In genomic region chr12:110004598-110004997, GRCh38 we compare ENCODE assay signal across 10 cellular contexts. TPM values are rescaled to one million over a fixed set of nuclear protein-coding genes. Genes with fewer than 3 reads are reported as not detected.
DNase-seq lines count a peak whose midpoint lies in the region; ATAC-seq and TF ChIP-seq lines count a peak whose summit lies in the region.
"Had no signal": no experiment of that assay in that cellular context is flagged by ENCODE, and none has a peak within 500 bp of the region (broad histone marks: within the 10 kb centered on the region; RNA-seq: fewer than 3 reads in every experiment).

No MANE protein-coding gene starts in this region.

- ATAC-seq in activated T-cell treated with anti-CD3 and anti-CD28 coated beads, Interleukin-2, amount 50 U/mL, for 72 hours (replicated peaks in 1 of 2): peak; percentile 59 to 69
- ATAC-seq in HG02588 (IDR thresholded peaks at IDR 0.05; ENCODE audit: unreplicated experiment) (peak; percentile 53), HG02938 (IDR thresholded peaks at IDR 0.05; ENCODE audit: unreplicated experiment) (no peak)

- peaks cover 18% of the 10 kb centered on the region for H3K36me3 ChIP-seq in GM23248 (ENCODE audit: low read depth)

- no peak for DNase-seq in activated T-cell treated with anti-CD3 and anti-CD28 coated beads, Interleukin-2, amount 50 U/mL, for 72 hours
- no peak for DNase-seq in activated T-cell treated with anti-CD3 and anti-CD28 coated beads for 4 hours
- no peak for DNase-seq in RWPE1 (ENCODE audit: low spot score)
- no peak for DNase-seq in GM23248
- DNase-seq in NCI-H446 treated with DMSO at 0.1 percent for 48 hours (lab: John Stamatoyannopoulos, UW): no peak
- DNase-seq: activated gamma-delta T cell treated with Interleukin-2 at 50 U/mL for 16 hours had no signal

- H3K27ac ChIP-seq in RWPE1 (peak overlapping the region; percentile 35; the same call in 1 of the 2 replicates), GM23248 (no peak overlapping the region)
- H3K27ac ChIP-seq: parathyroid adenoma had no signal

- no peaks in the 10 kb centered on the region for H3K27me3 Mint-ChIP-seq in activated T-cell treated with anti-CD3 and anti-CD28 coated beads, Interleukin-2, amount 50 U/mL, for 72 hours (ENCODE audit: low read depth)
- H3K27me3 Mint-ChIP-seq in stimulated activated naive CD8-positive, alpha-beta T cell treated with anti-CD3 and anti-CD28 coated beads, Interleukin-15, Interleukin-2, amounts not matched to agents 100 ng/mL and 50 ng/mL, for 24 hours: no peaks in the 10 kb centered on the region

- 84 to 87% methylated on average over 4 of the region's 4 CpGs for WGBS in GM23248 (ENCODE audit: low coverage in 1 of 2, low lambda C conversion rate in 2 of 2, missing lambda C conversion rate in 2 of 2), 2 experiments

- POLR2A ChIA-PET in RWPE1 (lab: Yijun Ruan, JAX; ENCODE audit: low non-redundant PET): no interaction called here

- H3K9me2 ChIP-seq in GM23248 (ENCODE audit: insufficient read depth): no peaks in the 10 kb centered on the region

- no peaks in the 10 kb centered on the region for H3K27me3 ChIP-seq in GM23248 (replicated peaks; ENCODE audit: insufficient read depth)

- no peak overlapping the region for H2AFZ ChIP-seq in GM23248
- H2AFZ ChIP-seq: parathyroid adenoma had no signal

- CTCF ChIA-PET in RWPE1 (lab: Yijun Ruan, JAX): interaction anchor here (0.6 kb wide), 1 partner anchor 35 kb away, joined by 3 read pairs; no protein-coding TSS in a partner anchor

- in situ Hi-C loops in GM23248 (cut with MboI): no loop called here

- no peaks in the 10 kb centered on the region for H3K9me3 ChIP-seq in GM23248 (ENCODE audit: low read depth)

- H3K36me3 Mint-ChIP-seq in activated T-cell treated with anti-CD3 and anti-CD28 coated beads, Interleukin-2, amount 50 U/mL, for 72 hours (ENCODE audit: insufficient read depth in 2 of 2): peaks cover 12 to 18% of the 10 kb centered on the region in 2 donors
- peaks cover 17% of the 10 kb centered on the region for H3K36me3 Mint-ChIP-seq in stimulated activated naive CD8-positive, alpha-beta T cell treated with anti-CD3 and anti-CD28 coated beads, Interleukin-15, Interleukin-2, amounts not matched to agents 100 ng/mL and 50 ng/mL, for 24 hours (ENCODE audit: low read depth)

- no peak overlapping the region for H3K27ac Mint-ChIP-seq in activated T-cell treated with anti-CD3 and anti-CD28 coated beads, Interleukin-2, amount 50 U/mL, for 72 hours
- no peak overlapping the region for H3K27ac Mint-ChIP-seq in stimulated activated naive CD8-positive, alpha-beta T cell treated with anti-CD3 and anti-CD28 coated beads, Interleukin-15, Interleukin-2, amounts not matched to agents 100 ng/mL and 50 ng/mL, for 24 hours

- peaks cover 85% of the 10 kb centered on the region for H3K79me2 ChIP-seq in GM23248 (ENCODE audit: insufficient read depth)

- peaks cover 95% of the 10 kb centered on the region for H3K4me1 Mint-ChIP-seq in activated T-cell treated with anti-CD3 and anti-CD28 coated beads, Interleukin-2, amount 50 U/mL, for 72 hours (ENCODE audit: low read depth)
- peaks cover 86% of the 10 kb centered on the region for H3K4me1 Mint-ChIP-seq in stimulated activated naive CD8-positive, alpha-beta T cell treated with anti-CD3 and anti-CD28 coated beads, Interleukin-15, Interleukin-2, amounts not matched to agents 100 ng/mL and 50 ng/mL, for 24 hours (ENCODE audit: low read depth)

- peaks cover 0 to 3% of the 10 kb centered on the region in 2 donors for H3K9me3 Mint-ChIP-seq in activated T-cell treated with anti-CD3 and anti-CD28 coated beads, Interleukin-2, amount 50 U/mL, for 72 hours
- H3K9me3 Mint-ChIP-seq in stimulated activated naive CD8-positive, alpha-beta T cell treated with anti-CD3 and anti-CD28 coated beads, Interleukin-15, Interleukin-2, amounts not matched to agents 100 ng/mL and 50 ng/mL, for 24 hours: no peaks in the 10 kb centered on the region

- peak overlapping the region; percentile 34 to 77 for H3K4me3 Mint-ChIP-seq in activated T-cell treated with anti-CD3 and anti-CD28 coated beads, Interleukin-2, amount 50 U/mL, for 72 hours
- peak overlapping the region; percentile 37 for H3K4me3 Mint-ChIP-seq in stimulated activated naive CD8-positive, alpha-beta T cell treated with anti-CD3 and anti-CD28 coated beads, Interleukin-15, Interleukin-2, amounts not matched to agents 100 ng/mL and 50 ng/mL, for 24 hours

- no peak for TF ChIP-seq CTCF in RWPE1 (conservative IDR thresholded peaks at IDR 0.05; ENCODE audit: low read depth)

- peaks cover 62% of the 10 kb centered on the region for H3F3A ChIP-seq in GM23248 (ENCODE audit: insufficient read depth)

- no peak overlapping the region for H3K9ac ChIP-seq in GM23248
- H3K9ac ChIP-seq: parathyroid adenoma had no signal

- H3K4me1 ChIP-seq in GM23248 (ENCODE audit: insufficient read depth): peaks cover 27% of the 10 kb centered on the region
- H3K4me1 ChIP-seq: parathyroid adenoma had no signal

- H3K4me3 ChIP-seq in GM23248: no peak overlapping the region

- no peak overlapping the region for H3K4me2 ChIP-seq in GM23248 (ENCODE audit: unreplicated experiment)

- 0 out of 2 replicates have a peak, but pooled peaks cover 8% of the 10 kb centered on the region for H4K20me1 ChIP-seq in GM23248 (ENCODE audit: insufficient read depth)

RNA-seq across cellular contexts. Expression of gene ANKRD13A, which starts 5.4 kb away (rescaled TPM):
- 10 to 100 TPM; 67.8 to 72.8 TPM for total RNA-seq in activated T-cell treated with anti-CD3 and anti-CD28 coated beads, Interleukin-2, amount 50 U/mL, for 72 hours
- 237 and 241 TPM in 2 replicates for total RNA-seq in GM23248 (2014; rRNA removed; shearing (Covaris generic))
- 74.8 and 77.3 TPM in 2 replicates for polyA plus RNA-seq in GM23248 (2016; fragmentation: Nextera tagmentation; extraction: Ambion mirVana)

RNA-seq across cellular contexts. Expression of gene GIT2, which starts 8.4 kb away (rescaled TPM):
- total RNA-seq in activated T-cell treated with anti-CD3 and anti-CD28 coated beads, Interleukin-2, amount 50 U/mL, for 72 hours: 10 to 100 TPM; 70.0 to 74.9 TPM
- total RNA-seq in GM23248 (2014; rRNA removed; shearing (Covaris generic)): 23.4 and 26.4 TPM in 2 replicates
- 42.1 TPM in 2 replicates for polyA plus RNA-seq in GM23248 (2016; fragmentation: Nextera tagmentation; extraction: Ambion mirVana)

RNA-seq across cellular contexts. Expression of gene C12orf76, which starts 43.7 kb away (rescaled TPM):
- total RNA-seq in activated T-cell treated with anti-CD3 and anti-CD28 coated beads, Interleukin-2, amount 50 U/mL, for 72 hours: 10 to 100 TPM; 16.9 to 19.0 TPM
- 21.2 and 29.7 TPM in 2 replicates for total RNA-seq in GM23248 (2014; rRNA removed; shearing (Covaris generic))
- polyA plus RNA-seq in GM23248 (2016; fragmentation: Nextera tagmentation; extraction: Ambion mirVana): 8.5 and 12.3 TPM in 2 replicates
